Comparison of ENCODE assay signal across 34 cellular contexts in the genomic region with DNA sequence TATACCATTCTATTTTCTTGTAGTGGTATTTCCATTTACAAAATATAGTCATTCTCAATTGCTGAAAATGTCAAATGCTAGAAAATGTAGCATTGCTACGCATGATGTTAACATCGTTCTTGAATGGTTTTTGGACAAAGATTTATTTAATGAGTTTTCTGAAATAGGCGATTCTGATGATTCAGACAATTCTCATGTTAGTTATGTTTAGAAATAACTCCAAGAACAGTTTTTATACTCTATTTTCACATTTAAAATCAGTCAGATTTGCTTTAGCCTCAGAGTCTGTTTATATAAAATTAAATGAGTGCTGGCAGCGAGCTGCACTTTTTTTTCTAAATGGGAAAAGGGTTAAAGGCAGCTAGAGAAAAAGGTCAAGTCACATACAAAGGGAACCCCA.
"Had no signal": no experiment of that assay in that cellular context is flagged by ENCODE, and none has a peak within 500 bp of the region (broad histone marks: within the 10 kb centered on the region; RNA-seq: fewer than 3 reads in every experiment).

No MANE protein-coding gene starts in this region.

- H3K27me3 Mint-ChIP-seq: activated B cell treated with CpG ODN at 0.5 μM for 24 hours; activated CD8-positive, alpha-beta memory T cell treated with anti-CD3 and anti-CD28 coated beads, Interleukin-2, amount 10 ng/mL, durations not matched to agents 7 days and 5 days; activated CD8-positive, alpha-beta T cell treated with anti-CD3 and anti-CD28 coated beads for 36 hours; activated naive CD4-positive, alpha-beta T cell treated with anti-CD3 and anti-CD28 coated beads, Interleukin-2, amount 10 ng/mL, durations not matched to agents 7 days and 5 days; activated naive CD8-positive, alpha-beta T cell treated with anti-CD3 and anti-CD28 coated beads, Interleukin-2, amount 10 ng/mL, durations not matched to agents 7 days and 5 days; central memory CD8-positive, alpha-beta T cell; effector memory CD8-positive, alpha-beta T cell; T-cell; T-helper 17 cell had no signal

- H3K27me3 ChIP-seq: ascending aorta, brain microvascular endothelial cell, esophagus squamous epithelium had no signal

- H3K9me3 ChIP-seq: ascending aorta, esophagus squamous epithelium had no signal

- H3K27ac Mint-ChIP-seq: activated B cell treated with CpG ODN at 0.5 μM for 24 hours; activated CD8-positive, alpha-beta memory T cell treated with anti-CD3 and anti-CD28 coated beads, Interleukin-2, amount 10 ng/mL, durations not matched to agents 7 days and 5 days; activated CD8-positive, alpha-beta T cell treated with anti-CD3 and anti-CD28 coated beads for 36 hours; activated naive CD4-positive, alpha-beta T cell treated with anti-CD3 and anti-CD28 coated beads, Interleukin-2, amount 10 ng/mL, durations not matched to agents 7 days and 5 days; activated naive CD4-positive, alpha-beta T cell treated with anti-CD3 and anti-CD28 coated beads, Interleukin-2, amount 50 U/mL, for 72 hours; activated naive CD8-positive, alpha-beta T cell treated with anti-CD3 and anti-CD28 coated beads, Interleukin-2, amount 10 ng/mL, durations not matched to agents 7 days and 5 days; activated T-cell treated with anti-CD3 and anti-CD28 coated beads, Interleukin-2, amount 50 U/mL, for 72 hours; effector memory CD8-positive, alpha-beta T cell; T-cell; T-helper 17 cell; T-helper 2 cell treated with Interferon-gamma antibody and Interleukin-4, amounts not matched to agents 5 μg/mL and 100 μg/mL, for 36 hours had no signal

- FAIRE-seq: bronchial epithelial cell, colon had no signal

- H3K4me3 ChIP-seq: ascending aorta, esophagus squamous epithelium had no signal

- H3K4me3 Mint-ChIP-seq: activated B cell treated with CpG ODN at 0.5 μM for 24 hours; activated CD8-positive, alpha-beta memory T cell treated with anti-CD3 and anti-CD28 coated beads, Interleukin-2, amount 10 ng/mL, durations not matched to agents 7 days and 5 days; activated CD8-positive, alpha-beta T cell treated with anti-CD3 and anti-CD28 coated beads for 36 hours; activated naive CD4-positive, alpha-beta T cell treated with anti-CD3 and anti-CD28 coated beads, Interleukin-2, amount 10 ng/mL, durations not matched to agents 7 days and 5 days; activated naive CD8-positive, alpha-beta T cell treated with anti-CD3 and anti-CD28 coated beads, Interleukin-2, amount 10 ng/mL, durations not matched to agents 7 days and 5 days; activated T-cell treated with anti-CD3 and anti-CD28 coated beads, Interleukin-2, amount 50 U/mL, for 72 hours; central memory CD8-positive, alpha-beta T cell; effector memory CD8-positive, alpha-beta T cell; T-cell; T-helper 17 cell; T-helper 2 cell treated with Interferon-gamma antibody and Interleukin-4, amounts not matched to agents 5 μg/mL and 100 μg/mL, for 36 hours had no signal

- H3K36me3 Mint-ChIP-seq: activated CD8-positive, alpha-beta memory T cell treated with anti-CD3 and anti-CD28 coated beads, Interleukin-2, amount 10 ng/mL, durations not matched to agents 7 days and 5 days; activated naive CD4-positive, alpha-beta T cell treated with anti-CD3 and anti-CD28 coated beads, Interleukin-2, amount 10 ng/mL, durations not matched to agents 7 days and 5 days; activated naive CD4-positive, alpha-beta T cell treated with anti-CD3 and anti-CD28 coated beads, Interleukin-2, amount 50 U/mL, for 72 hours; activated naive CD8-positive, alpha-beta T cell treated with anti-CD3 and anti-CD28 coated beads, Interleukin-2, amount 10 ng/mL, durations not matched to agents 7 days and 5 days; T-cell had no signal

- H3K27ac ChIP-seq: ascending aorta, brain microvascular endothelial cell, epithelial cell of prostate, esophagus squamous epithelium, WERI-Rb-1 had no signal

- H3K4me1 Mint-ChIP-seq: activated B cell treated with CpG ODN at 0.5 μM for 24 hours; activated CD8-positive, alpha-beta memory T cell treated with anti-CD3 and anti-CD28 coated beads, Interleukin-2, amount 10 ng/mL, durations not matched to agents 7 days and 5 days; activated naive CD4-positive, alpha-beta T cell treated with anti-CD3 and anti-CD28 coated beads, Interleukin-2, amount 10 ng/mL, durations not matched to agents 7 days and 5 days; activated naive CD8-positive, alpha-beta T cell treated with anti-CD3 and anti-CD28 coated beads, Interleukin-2, amount 10 ng/mL, durations not matched to agents 7 days and 5 days; central memory CD8-positive, alpha-beta T cell; T-cell; T-helper 17 cell had no signal

- H3K36me3 ChIP-seq: ascending aorta, brain microvascular endothelial cell, esophagus squamous epithelium, WERI-Rb-1 had no signal

- ATAC-seq: activated CD4-positive, CD25-positive, alpha-beta regulatory T cell treated with anti-CD3 and anti-CD28 coated beads, Interleukin-2, amount 50 U/mL, for 24 hours; activated CD8-positive, alpha-beta memory T cell treated with anti-CD3 and anti-CD28 coated beads, Interleukin-2, amount 10 ng/mL, durations not matched to agents 7 days and 5 days; activated CD8-positive, alpha-beta T cell treated with anti-CD3 and anti-CD28 coated beads for 36 hours; activated naive CD4-positive, alpha-beta T cell treated with anti-CD3 and anti-CD28 coated beads, Interleukin-2, amount 50 U/mL, for 72 hours; activated T-cell treated with anti-CD3 and anti-CD28 coated beads, Interleukin-2, amount 50 U/mL, for 72 hours; effector memory CD8-positive, alpha-beta T cell; T-cell; T-helper 17 cell had no signal

- DNase-seq: activated B cell treated with CpG ODN at 0.5 μM for 24 hours; activated CD4-positive, alpha-beta T cell treated with anti-CD3 and anti-CD28 coated beads for 48 hours; activated CD4-positive, alpha-beta T cell treated with anti-CD3 and anti-CD28 coated beads, Interleukin-2, amount 50 U/mL, for 1 hour; activated CD4-positive, alpha-beta T cell treated with anti-CD3 and anti-CD28 coated beads, Interleukin-2, amount 50 U/mL, for 48 hours; activated CD8-positive, alpha-beta memory T cell treated with anti-CD3 and anti-CD28 coated beads, Interleukin-2, amount 10 ng/mL, durations not matched to agents 7 days and 5 days; activated CD8-positive, alpha-beta memory T cell treated with anti-CD3 and anti-CD28 coated beads, Interleukin-2, amount 50 U/mL, for 4 hours; activated CD8-positive, alpha-beta T cell treated with anti-CD3 and anti-CD28 coated beads for 36 hours; activated gamma-delta T cell; activated naive CD4-positive, alpha-beta T cell; activated naive CD4-positive, alpha-beta T cell treated with anti-CD3 and anti-CD28 coated beads, Interleukin-2, amount 10 ng/mL, durations not matched to agents 7 days and 5 days; activated naive CD8-positive, alpha-beta T cell treated with anti-CD3 and anti-CD28 coated beads, Interleukin-2, amount 10 ng/mL, durations not matched to agents 7 days and 5 days; activated T-cell treated with anti-CD3 and anti-CD28 coated beads, Interleukin-2, amount 50 U/mL, for 1 hour; activated T-cell treated with anti-CD3 and anti-CD28 coated beads, Interleukin-2, amount 50 U/mL, for 72 hours; brain microvascular endothelial cell; cortex of kidney; dermis blood vessel endothelial cell; effector CD4-positive, alpha-beta T cell; effector memory CD8-positive, alpha-beta T cell; esophagus squamous epithelium; foreskin fibroblast; head of caudate nucleus; SW 1271; T-cell; T-helper 17 cell; T1000; WERI-Rb-1 had no signal

- H3K4me1 ChIP-seq: ascending aorta had no signal
